Comparison of ENCODE assay signal across 24 cellular contexts in the genomic region with DNA sequence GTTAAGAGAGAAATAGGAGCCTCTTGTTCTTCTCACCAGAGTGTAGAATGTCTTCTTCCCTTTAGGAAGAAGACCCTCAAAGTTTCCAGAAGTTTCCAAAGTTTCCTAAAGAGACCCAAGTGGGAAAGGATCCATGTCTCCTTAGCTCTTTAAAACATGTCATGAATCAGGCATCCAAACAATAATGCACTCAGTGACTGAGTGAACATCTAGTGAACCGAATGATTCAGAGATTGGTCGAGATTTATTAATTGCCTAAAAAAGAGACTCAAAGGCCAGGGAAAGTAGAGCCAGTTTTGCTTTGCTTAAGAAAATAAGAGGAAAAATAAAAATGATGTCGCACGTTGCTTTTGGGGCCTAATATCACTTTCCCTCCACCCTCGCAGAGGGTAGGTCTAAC. TPM values are rescaled to one million over a fixed set of nuclear protein-coding genes. Genes with fewer than 3 reads are reported as not detected.
A peak's percentile ranks its signal among the peaks of the same experiment; 100 is the strongest.
DNase-seq lines count a peak whose midpoint lies in the region; FAIRE-seq and TF ChIP-seq lines count a peak whose summit lies in the region.
"Had no signal": no experiment of that assay in that cellular context is flagged by ENCODE, and none has a peak within 500 bp of the region (broad histone marks: within the 10 kb centered on the region; RNA-seq: fewer than 3 reads in every experiment).

No MANE protein-coding gene starts in this region.

- peak; percentile 62 for DNase-seq in EH (ENCODE audit: low read depth)
- peak; percentile 41 for DNase-seq in HFFc6
- DNase-seq in astrocyte (ENCODE audit: low read depth) = peak; percentile 65
- DNase-seq in osteoblast (ENCODE audit: insufficient read length, low spot score, missing footprints) = no peak
- no peak for DNase-seq in left ventricle myocardium inferior
- DNase-seq in NCI-H82 (lab: John Stamatoyannopoulos, UW) = no peak
- no peak for DNase-seq in glomerular visceral epithelial cell (ENCODE audit: extremely low spot score)
- no peak for DNase-seq in HAP-1 (ENCODE audit: low spot score in 2 of 2)
- DNase-seq: CD4-positive, CD25-positive, alpha-beta regulatory T cell; GDM1; Kasumi-1; MV-4-11; NCI-H1105; NCI-H1436 treated with DMSO at 0.1 percent for 48 hours; NCI-H187 treated with DMSO at 0.1 percent for 48 hours; NCI-H748 treated with DMSO at 0.1 percent for 48 hours had no signal

- H3K4me2 ChIP-seq in astrocyte (ENCODE audit: low read length) (peak overlapping the region; percentile 19), osteoblast (ENCODE audit: insufficient read depth, low read length) (no peak overlapping the region)
- H3K4me2 ChIP-seq: BLaER1 had no signal

- no peak overlapping the region for H3K9ac ChIP-seq in astrocyte (ENCODE audit: low read length)
- H3K9ac ChIP-seq: BLaER1 had no signal

- H2AFZ ChIP-seq in astrocyte (ENCODE audit: low read depth, low read length) (no peak overlapping the region), osteoblast (ENCODE audit: low read length) (no peak overlapping the region)

- H3K79me2 ChIP-seq in astrocyte (ENCODE audit: insufficient read depth, low read length) (no peaks in the 10 kb centered on the region), osteoblast (ENCODE audit: insufficient read depth, low read length) (no peaks in the 10 kb centered on the region)

- H3K4me3 ChIP-seq in astrocyte (ENCODE audit: insufficient read depth, low read depth, low read length) = no peak overlapping the region
- H3K4me3 ChIP-seq in osteoblast (ENCODE audit: insufficient read depth, low read length) = no peak overlapping the region
- no peak overlapping the region for H3K4me3 ChIP-seq in left ventricle myocardium inferior
- no peak overlapping the region for H3K4me3 ChIP-seq in HAP-1
- H3K4me3 ChIP-seq: BLaER1, GM12878 had no signal

- H3K27ac Mint-ChIP-seq in HFFc6 (peak overlapping the region; percentile 84), astrocyte (ENCODE audit: unreplicated experiment) (no peak overlapping the region)
- H3K27ac Mint-ChIP-seq: CD4-positive, CD25-positive, alpha-beta regulatory T cell had no signal

- peaks cover 3% of the 10 kb centered on the region; the same call in 1 of the 2 replicates for H3K9me3 Mint-ChIP-seq in HFFc6
- peaks cover 2% of the 10 kb centered on the region for H3K9me3 Mint-ChIP-seq in astrocyte (ENCODE audit: unreplicated experiment)

- peaks cover 4% of the 10 kb centered on the region for H3K4me1 ChIP-seq in astrocyte (ENCODE audit: insufficient read depth, low read length)
- H3K4me1 ChIP-seq in osteoblast (ENCODE audit: insufficient read depth, low read length) = peaks cover 34% of the 10 kb centered on the region
- H3K4me1 ChIP-seq in left ventricle myocardium inferior = no peaks in the 10 kb centered on the region
- no peaks in the 10 kb centered on the region for H3K4me1 ChIP-seq in HAP-1
- H3K4me1 ChIP-seq: BLaER1 had no signal

- H3K9me3 ChIP-seq in astrocyte (ENCODE audit: insufficient read depth, low read depth, low read length) (no peaks in the 10 kb centered on the region), osteoblast (ENCODE audit: low read depth, low read length) (no peaks in the 10 kb centered on the region), left ventricle myocardium inferior (replicated peaks) (no peaks in the 10 kb centered on the region), HAP-1 (no peaks in the 10 kb centered on the region)
- H3K9me3 ChIP-seq: BLaER1 had no signal

- FAIRE-seq in astrocyte (lab: Jason Lieb, UNC) = peak; percentile 63
- FAIRE-seq: A204.1, D721Med, GM12878, H1 had no signal

- TF ChIP-seq CTCF in HFFc6 (IDR thresholded peaks at IDR 0.05) (no peak), astrocyte (IDR thresholded peaks at IDR 0.05; ENCODE audit: insufficient read depth, low read depth, low read length) (no peak), osteoblast (IDR thresholded peaks at IDR 0.05; ENCODE audit: extremely low read depth, low read depth, low read length) (no peak), left ventricle myocardium inferior (IDR thresholded peaks at IDR 0.05; ENCODE audit: borderline replicate concordance) (no peak)

- no peaks in the 10 kb centered on the region for H3K36me3 ChIP-seq in astrocyte (ENCODE audit: insufficient read depth, low read length)
- H3K36me3 ChIP-seq in osteoblast (ENCODE audit: insufficient read depth, low read length) = peaks cover 16% of the 10 kb centered on the region
- H3K36me3 ChIP-seq in left ventricle myocardium inferior = no peaks in the 10 kb centered on the region
- H3K36me3 ChIP-seq in HAP-1 (replicated peaks) = no peaks in the 10 kb centered on the region
- H3K36me3 ChIP-seq: BLaER1 had no signal

- in situ Hi-C loops in HAP-1 (cut with MboI; ENCODE audit: low sequenced_read_pairs) = no loop called here

- no peaks in the 10 kb centered on the region for H3K27me3 ChIP-seq in astrocyte (ENCODE audit: insufficient read depth, low read length)
- no peaks in the 10 kb centered on the region for H3K27me3 ChIP-seq in osteoblast (ENCODE audit: insufficient read depth, low read length)
- no peaks in the 10 kb centered on the region for H3K27me3 ChIP-seq in left ventricle myocardium inferior (ENCODE audit: low read depth)
- H3K27me3 ChIP-seq in HAP-1 (ENCODE audit: low read depth) = no peaks in the 10 kb centered on the region; the same call in 1 of the 2 replicates
- H3K27me3 ChIP-seq: BLaER1 had no signal

- H3K4me1 Mint-ChIP-seq in HFFc6 (ENCODE audit: low read depth) (peaks cover 73% of the 10 kb centered on the region), astrocyte (ENCODE audit: low read depth, unreplicated experiment) (peaks cover 6% of the 10 kb centered on the region)

- H3K36me3 Mint-ChIP-seq in HFFc6 (ENCODE audit: low read depth) (peaks cover 49% of the 10 kb centered on the region), astrocyte (ENCODE audit: low read depth, unreplicated experiment) (no peaks in the 10 kb centered on the region)
- H3K36me3 Mint-ChIP-seq: CD4-positive, CD25-positive, alpha-beta regulatory T cell had no signal

- H3K27me3 Mint-ChIP-seq in HFFc6 (ENCODE audit: insufficient read depth) = peaks cover 19% of the 10 kb centered on the region; the same call in 1 of the 2 replicates
- peaks cover 1% of the 10 kb centered on the region for H3K27me3 Mint-ChIP-seq in astrocyte (ENCODE audit: low read depth, unreplicated experiment)

- H3K27ac ChIP-seq in astrocyte (ENCODE audit: low read depth, low read length) = no peak overlapping the region
- peak overlapping the region; percentile 29 for H3K27ac ChIP-seq in osteoblast (ENCODE audit: low read depth, low read length)
- no peak overlapping the region for H3K27ac ChIP-seq in left ventricle myocardium inferior (replicated peaks)
- H3K27ac ChIP-seq: BLaER1 had no signal

- intact Hi-C loops in left ventricle myocardium inferior (cut with micrococcal nuclease) = no loop called here

- no peaks in the 10 kb centered on the region for H4K20me1 ChIP-seq in astrocyte (ENCODE audit: insufficient read depth, low read length)
- H4K20me1 ChIP-seq in osteoblast (ENCODE audit: insufficient read depth, low read length) = no peaks in the 10 kb centered on the region
- H4K20me1 ChIP-seq: BLaER1 had no signal

- H3K4me3 Mint-ChIP-seq in HFFc6 = peak overlapping the region; percentile 20; the same call in 1 of the 2 replicates
- no peak overlapping the region for H3K4me3 Mint-ChIP-seq in astrocyte (ENCODE audit: unreplicated experiment)
- H3K4me3 Mint-ChIP-seq: CD4-positive, CD25-positive, alpha-beta regulatory T cell had no signal

RNA-seq across cellular contexts. Expression of gene FGF5, which starts 29.4 kb away (rescaled TPM):
- 100 to 1,000 TPM; 248 to 569 (median 522) TPM for total RNA-seq in HFFc6 (2021; fragmentation: NEBNext Ultra II Directional; extraction: Animal tissue kit (Norgen Biotek cat#: 25700))
- 2.1 and 2.4 TPM in 2 replicates for total RNA-seq in astrocyte
- total RNA-seq in osteoblast = 7.7 and 10.5 TPM in 2 replicates
- total RNA-seq in left ventricle myocardium inferior = 1.2 TPM
- total RNA-seq: CD4-positive, CD25-positive, alpha-beta regulatory T cell; H1; HT-29; MCF 10A; SK-MEL-5 had no signal

RNA-seq across cellular contexts. Expression of gene CFAP299, which starts 39.7 kb away (rescaled TPM):
- 1 to 10 TPM; 4.8 to 9.0 (median 8.7) TPM for total RNA-seq in HFFc6 (2021; fragmentation: NEBNext Ultra II Directional; extraction: Animal tissue kit (Norgen Biotek cat#: 25700))
- total RNA-seq in astrocyte (not detected in 2 replicates), osteoblast (1.5 and 2.5 TPM in 2 replicates), left ventricle myocardium inferior (not detected)
- total RNA-seq: CD4-positive, CD25-positive, alpha-beta regulatory T cell; H1; HT-29; SK-MEL-5 had no signal

Comparison
In these comparisons a context has a peak if more than half of its experiments do, and no peak if none do; other contexts are left out.
1. DNase-seq: peak in EH (single experiment), HFFc6 (single experiment) and astrocyte (single experiment); none in osteoblast (single experiment), left ventricle myocardium inferior (single experiment), NCI-H82 (single experiment), glomerular visceral epithelial cell (single experiment) and HAP-1 (0 of 2).
2. RNA of gene FGF5, which starts 29.4 kb away (total RNA-seq): 248 to 569 TPM in HFFc6; 7.7 to 10.5 TPM in osteoblast, 2.1 to 2.4 TPM in astrocyte and 1.2 TPM in left ventricle myocardium inferior (single experiment); every median in the first group is over 10 times any median in the second.